In genomic region chr19:18488838-18489626, GRCh38 we compare ENCODE assay signal across 10 cellular contexts. TPM values are rescaled to one million over a fixed set of nuclear protein-coding genes. Genes with fewer than 3 reads are reported as not detected.
DNase-seq lines count a peak whose midpoint lies in the region; ATAC-seq and TF ChIP-seq lines count a peak whose summit lies in the region.
"Had no signal": no experiment of that assay in that cellular context is flagged by ENCODE, and none has a peak within 500 bp of the region (broad histone marks: within the 10 kb centered on the region; RNA-seq: fewer than 3 reads in every experiment).

No MANE protein-coding gene starts in this region.

- H3K27me3 ChIP-seq in heart left ventricle (no peaks in the 10 kb centered on the region), suprapubic skin (no peaks in the 10 kb centered on the region)

- peaks cover 9 to 85% (median 67%) of the 10 kb centered on the region in 12 donors for H3K4me1 ChIP-seq in heart left ventricle
- H3K4me1 ChIP-seq in suprapubic skin: peaks cover 57% of the 10 kb centered on the region

- peak overlapping the region; percentile 57 for H3K4me3 Mint-ChIP-seq in stimulated activated effector memory CD8-positive, alpha-beta T cell treated with anti-CD3 and anti-CD28 coated beads, Interleukin-12 subunit alpha, Interleukin-12 subunit beta, amount 100 ng/mL, for 72 hours
- H3K4me3 Mint-ChIP-seq: activated naive CD4-positive, alpha-beta T cell treated with anti-CD3 and anti-CD28 coated beads, Interleukin-2, amount 50 U/mL, for 24 hours; CD4-positive, CD25-positive, alpha-beta regulatory T cell had no signal

- ATAC-seq in heart left ventricle: peak in 3 of 4 donors; percentile 17 to 51 (median 37)
- ATAC-seq in stimulated activated effector memory CD8-positive, alpha-beta T cell treated with anti-CD3 and anti-CD28 coated beads, Interleukin-12 subunit alpha, Interleukin-12 subunit beta, amount 100 ng/mL, for 72 hours: no peak
- no peak for ATAC-seq in HG03565 (IDR thresholded peaks at IDR 0.05; ENCODE audit: unreplicated experiment)
- ATAC-seq in GM19455 (IDR thresholded peaks at IDR 0.05; ENCODE audit: unreplicated experiment): no peak

- peak overlapping the region; percentile 82 for H3K27ac Mint-ChIP-seq in stimulated activated effector memory CD8-positive, alpha-beta T cell treated with anti-CD3 and anti-CD28 coated beads, Interleukin-12 subunit alpha, Interleukin-12 subunit beta, amount 100 ng/mL, for 72 hours
- H3K27ac Mint-ChIP-seq: activated naive CD4-positive, alpha-beta T cell treated with anti-CD3 and anti-CD28 coated beads, Interleukin-2, amount 50 U/mL, for 24 hours had no signal

- 42 to 61% (median 53%) methylated on average over 13 to 22 of the region's 22 CpGs for WGBS in heart left ventricle, 4 donors
- WGBS in suprapubic skin: 67% methylated on average over 14 of the region's 22 CpGs

- peak overlapping the region in 4 of 12 donors; percentile 10 to 45 (median 30) for H3K27ac ChIP-seq in heart left ventricle
- no peak overlapping the region for H3K27ac ChIP-seq in suprapubic skin

- intact Hi-C loops in heart left ventricle (cut with DNase I): loop anchor here in 1 of 10 donors (10.0 kb wide), 1 partner anchor 66 kb away; the partner anchor contains the start of gene KXD1

- peaks cover 89% of the 10 kb centered on the region for H3K4me1 Mint-ChIP-seq in stimulated activated effector memory CD8-positive, alpha-beta T cell treated with anti-CD3 and anti-CD28 coated beads, Interleukin-12 subunit alpha, Interleukin-12 subunit beta, amount 100 ng/mL, for 72 hours

- peaks cover 33% of the 10 kb centered on the region for H3K36me3 Mint-ChIP-seq in stimulated activated effector memory CD8-positive, alpha-beta T cell treated with anti-CD3 and anti-CD28 coated beads, Interleukin-12 subunit alpha, Interleukin-12 subunit beta, amount 100 ng/mL, for 72 hours
- H3K36me3 Mint-ChIP-seq: activated naive CD4-positive, alpha-beta T cell treated with anti-CD3 and anti-CD28 coated beads, Interleukin-2, amount 50 U/mL, for 24 hours had no signal

- TF ChIP-seq POLR2A in heart left ventricle (IDR thresholded peaks at IDR 0.05) (no peak), suprapubic skin (IDR thresholded peaks at IDR 0.05) (no peak)

- DNase-seq in NCI-H2196 (lab: John Stamatoyannopoulos, UW; ENCODE audit: unreplicated experiment): peak; percentile 27
- DNase-seq in NCI-H2196 treated with DMSO at 0.1 percent for 48 hours (lab: John Stamatoyannopoulos, UW; ENCODE audit: unreplicated experiment): no peak
- peak; percentile 57 for DNase-seq in SK-N-DZ (ENCODE audit: low spot score)
- DNase-seq in heart left ventricle: peak in 1 of 5 donors; percentile 67
- no peak for DNase-seq in stimulated activated effector memory CD8-positive, alpha-beta T cell treated with anti-CD3 and anti-CD28 coated beads, Interleukin-12 subunit alpha, Interleukin-12 subunit beta, amount 100 ng/mL, for 72 hours (ENCODE audit: low spot score in 2 of 2)
- DNase-seq in suprapubic skin (ENCODE audit: low spot score in 2 of 2): no peak
- DNase-seq: CD4-positive, CD25-positive, alpha-beta regulatory T cell had no signal

- no peaks in the 10 kb centered on the region for H3K9me3 Mint-ChIP-seq in stimulated activated effector memory CD8-positive, alpha-beta T cell treated with anti-CD3 and anti-CD28 coated beads, Interleukin-12 subunit alpha, Interleukin-12 subunit beta, amount 100 ng/mL, for 72 hours
- H3K9me3 Mint-ChIP-seq: activated naive CD4-positive, alpha-beta T cell treated with anti-CD3 and anti-CD28 coated beads, Interleukin-2, amount 50 U/mL, for 24 hours; CD4-positive, CD25-positive, alpha-beta regulatory T cell had no signal

- H3K36me3 ChIP-seq in heart left ventricle: peaks cover 0 to 7% (median 0%) of the 10 kb centered on the region in 9 donors
- H3K36me3 ChIP-seq in suprapubic skin: no peaks in the 10 kb centered on the region

- no peak for TF ChIP-seq EP300 in suprapubic skin (IDR thresholded peaks at IDR 0.05)

- H3K4me3 ChIP-seq in heart left ventricle: no peak overlapping the region
- no peak overlapping the region for H3K4me3 ChIP-seq in suprapubic skin

- H3K9me3 ChIP-seq in heart left ventricle: no peaks in the 10 kb centered on the region
- no peaks in the 10 kb centered on the region for H3K9me3 ChIP-seq in suprapubic skin

- peak in 9 of 12 donors; percentile 9 to 48 (median 29) for TF ChIP-seq CTCF in heart left ventricle (IDR thresholded peaks at IDR 0.05)
- no peak for TF ChIP-seq CTCF in suprapubic skin (IDR thresholded peaks at IDR 0.05)

RNA-seq across cellular contexts. Expression of gene ELL, which starts 32.8 kb away (rescaled TPM):
- 6.6 and 7.1 TPM in 2 replicates for polyA plus RNA-seq in SK-N-DZ (2014; cell fraction: cytosol; rRNA removed)
- polyA plus RNA-seq in SK-N-DZ (2014; cell fraction: nucleus; rRNA removed): 8.1 and 9.4 TPM in 2 replicates
- total RNA-seq in heart left ventricle (10 to 100 TPM in 4 of 9 donors, 1 to 10 TPM in 5; 5.9 to 17.8 (median 9.1) TPM), suprapubic skin (10 to 100 TPM; 27.0 to 59.5 (median 36.9) TPM)
- polyA plus RNA-seq in heart left ventricle: 1 to 10 TPM; 6.2 to 7.3 TPM

RNA-seq across cellular contexts. Expression of gene ISYNA1, which starts 51.1 kb away (rescaled TPM):
- polyA plus RNA-seq in SK-N-DZ (2014; cell fraction: cytosol; rRNA removed): 121 and 123 TPM in 2 replicates
- 702 and 880 TPM in 2 replicates for polyA plus RNA-seq in SK-N-DZ (2014; cell fraction: nucleus; rRNA removed)
- total RNA-seq in heart left ventricle (10 to 100 TPM; 17.6 to 60.6 (median 24.0) TPM), suprapubic skin (10 to 100 TPM in 3 of 4 donors, 1 to 10 TPM in 1; 7.9 to 27.6 (median 21.0) TPM)
- 10 to 100 TPM; 14.0 to 52.6 TPM for polyA plus RNA-seq in heart left ventricle

RNA-seq across cellular contexts. Expression of gene FKBP8, which starts 54.3 kb away (rescaled TPM):
- 250 and 297 TPM in 2 replicates for polyA plus RNA-seq in SK-N-DZ (2014; cell fraction: cytosol; rRNA removed)
- polyA plus RNA-seq in SK-N-DZ (2014; cell fraction: nucleus; rRNA removed): 155 and 232 TPM in 2 replicates
- total RNA-seq in heart left ventricle (100 to 1,000 TPM; 136 to 353 (median 157) TPM), suprapubic skin (100 to 1,000 TPM; 194 to 217 (median 203) TPM)
- polyA plus RNA-seq in heart left ventricle: 100 to 1,000 TPM; 142 to 270 TPM

Comparison
In these comparisons a context has a peak if more than half of its experiments do, and no peak if none do; other contexts are left out.
1. DNase-seq: peak in NCI-H2196 (single experiment) and SK-N-DZ (single experiment); none in NCI-H2196 treated with DMSO at 0.1 percent for 48 hours (single experiment), stimulated activated effector memory CD8-positive, alpha-beta T cell treated with anti-CD3 and anti-CD28 coated beads, Interleukin-12 subunit alpha, Interleukin-12 subunit beta, amount 100 ng/mL, for 72 hours (0 of 2) and suprapubic skin (0 of 2).
2. ATAC-seq: peak in heart left ventricle (3 of 4); none in stimulated activated effector memory CD8-positive, alpha-beta T cell treated with anti-CD3 and anti-CD28 coated beads, Interleukin-12 subunit alpha, Interleukin-12 subunit beta, amount 100 ng/mL, for 72 hours (single experiment), HG03565 (single experiment) and GM19455 (single experiment).
3. CTCF ChIP-seq: peak in heart left ventricle (9 of 12); none in suprapubic skin (0 of 2).